ENCODE assay signal across 9 cellular contexts in genomic region chr3:51799879-51800757, GRCh38. TPM values are rescaled to one million over a fixed set of nuclear protein-coding genes. Genes with fewer than 3 reads are reported as not detected.
DNase-seq lines count a peak whose midpoint lies in the region; ATAC-seq lines count a peak whose summit lies in the region.
"Had no signal": no experiment of that assay in that cellular context is flagged by ENCODE, and none has a peak within 500 bp of the region (broad histone marks: within the 10 kb centered on the region; RNA-seq: fewer than 3 reads in every experiment).

No MANE protein-coding gene starts in this region.

- DNase-seq in NCI-H2196 (lab: John Stamatoyannopoulos, UW; ENCODE audit: unreplicated experiment) (peak; percentile 38), NCI-H2196 treated with DMSO at 0.1 percent for 48 hours (lab: John Stamatoyannopoulos, UW; ENCODE audit: unreplicated experiment) (no peak), HT-29 (ENCODE audit: low spot score) (peak; percentile 73), RPMI7951 (ENCODE audit: low read depth) (peak; percentile 79), midbrain (lab: John Stamatoyannopoulos, UW) (peak; percentile 21)
- DNase-seq in effector CD4-positive, alpha-beta T cell = peak; percentile 17

- no peak for ATAC-seq in HG03469 (IDR thresholded peaks at IDR 0.05; ENCODE audit: unreplicated experiment)
- no peak for ATAC-seq in HG03175 (IDR thresholded peaks at IDR 0.05; ENCODE audit: unreplicated experiment)

RNA-seq across cellular contexts. Expression of gene IQCF6, which starts 21.1 kb away (rescaled TPM):
- total RNA-seq in HT-29 (2014; rRNA removed; shearing (Covaris generic)) = not detected in 2 replicates
- not detected in 2 replicates for total RNA-seq in RPMI7951 (2014; rRNA removed; shearing (Covaris generic))
- total RNA-seq: temporal lobe had no signal
